In genomic region chr7:104928721-104929400, GRCh38 we compare ENCODE assay signal across 17 cellular contexts.
DNase-seq lines count a peak whose midpoint lies in the region; ATAC-seq and TF ChIP-seq lines count a peak whose summit lies in the region.
"Had no signal": no experiment of that assay in that cellular context is flagged by ENCODE, and none has a peak within 500 bp of the region (broad histone marks: within the 10 kb centered on the region; RNA-seq: fewer than 3 reads in every experiment).

No MANE protein-coding gene starts in this region.

- no peak overlapping the region for H3K9ac ChIP-seq in IMR-90 (ENCODE audit: low read depth, low read length)

- no peak for TF ChIP-seq POLR2A in IMR-90 (IDR thresholded peaks at IDR 0.05; ENCODE audit: low read depth, low read length)

- no peak overlapping the region for H3K18ac ChIP-seq in IMR-90 (ENCODE audit: low read depth, low read length)

- DNase-seq in GM23338 (ENCODE audit: low spot score): no peak
- no peak for DNase-seq in IMR-90
- DNase-seq in SW480 (ENCODE audit: low spot score): peak; percentile 81
- DNase-seq in naive B cell: no peak
- DNase-seq in COR-L47 (lab: John Stamatoyannopoulos, UW): no peak
- DNase-seq in activated T-helper 2 cell treated with anti-CD3 and anti-CD28 coated beads, Interferon-gamma antibody, Interleukin-2, Interleukin-4, amounts not matched to agents 10 μg/mL and 5 μg/mL and 100 μg/mL, durations not matched to agents 14 hours and 24 hours and 36 hours (ENCODE audit: low spot score): no peak
- DNase-seq in hepatocyte (ENCODE audit: low spot score): no peak
- no peak for DNase-seq in retina
- DNase-seq: BE2C; Caco-2; CD4-positive, alpha-beta memory T cell; DND-41; GDM1 had no signal

- no TSS peak for BruUV-seq in IMR-90 (replicated peaks; lab: Mats Ljungman, UMichigan)

- TF ChIP-seq CTCF in GM23338 (conservative IDR thresholded peaks at IDR 0.05; ENCODE audit: low read depth in 2 of 2) (no peak), IMR-90 (conservative IDR thresholded peaks at IDR 0.05; ENCODE audit: low read depth, low read length) (no peak), hepatocyte (IDR thresholded peaks at IDR 0.05; ENCODE audit: poor library complexity) (no peak)

- no peaks in the 10 kb centered on the region for H3K27me3 ChIP-seq in GM23338 (ENCODE audit: insufficient read depth)
- no peaks in the 10 kb centered on the region for H3K27me3 ChIP-seq in IMR-90 (ENCODE audit: control insufficient read depth, insufficient read depth, low read length)
- H3K27me3 ChIP-seq in hepatocyte: no peaks in the 10 kb centered on the region
- H3K27me3 ChIP-seq: BE2C had no signal

- no peak overlapping the region for H2AK9ac ChIP-seq in IMR-90 (replicated peaks; ENCODE audit: low read depth, low read length, poor library complexity)

- no peak for TF ChIP-seq RAD21 in IMR-90 (IDR thresholded peaks at IDR 0.05; ENCODE audit: low read length)

- H4K91ac ChIP-seq in IMR-90 (ENCODE audit: insufficient read depth, low read depth, low read length): no peak overlapping the region

- H4K8ac ChIP-seq in IMR-90 (ENCODE audit: low read depth in 2 of 2, low read length in 2 of 2): no peak overlapping the region

- H2BK15ac ChIP-seq in IMR-90 (ENCODE audit: low read depth, low read length): no peak overlapping the region

- no peak overlapping the region for H2BK5ac ChIP-seq in IMR-90 (ENCODE audit: low read depth, low read length, poor library complexity, severe bottlenecking)

- intact Hi-C loops in IMR-90 (cut with micrococcal nuclease): no loop called here
- intact Hi-C loops in activated T-helper 2 cell treated with anti-CD3 and anti-CD28 coated beads, Interferon-gamma antibody, Interleukin-2, Interleukin-4, amounts not matched to agents 10 μg/mL and 5 μg/mL and 100 μg/mL, durations not matched to agents 14 hours and 24 hours and 36 hours (cut with micrococcal nuclease): no loop called here

- H3K36me3 Mint-ChIP-seq in GM23338 (ENCODE audit: low read depth) (no peaks in the 10 kb centered on the region), naive B cell (no peaks in the 10 kb centered on the region)
- no peaks in the 10 kb centered on the region for H3K36me3 Mint-ChIP-seq in activated T-helper 2 cell treated with anti-CD3 and anti-CD28 coated beads, Interferon-gamma antibody, Interleukin-2, Interleukin-4, amounts not matched to agents 10 μg/mL and 5 μg/mL and 100 μg/mL, durations not matched to agents 14 hours and 24 hours and 36 hours (ENCODE audit: low read depth)
- H3K36me3 Mint-ChIP-seq: CD4-positive, alpha-beta memory T cell had no signal

- H3K4me1 Mint-ChIP-seq in GM23338 (peaks cover 27% of the 10 kb centered on the region), naive B cell (peaks cover 32 to 45% (median 35%) of the 10 kb centered on the region in 3 donors)
- peaks cover 2% of the 10 kb centered on the region for H3K4me1 Mint-ChIP-seq in activated T-helper 2 cell treated with anti-CD3 and anti-CD28 coated beads, Interferon-gamma antibody, Interleukin-2, Interleukin-4, amounts not matched to agents 10 μg/mL and 5 μg/mL and 100 μg/mL, durations not matched to agents 14 hours and 24 hours and 36 hours (ENCODE audit: low read depth)

- no peak overlapping the region; the same call in 1 of the 2 replicates for H3K4ac ChIP-seq in IMR-90 (ENCODE audit: low read depth, low read length)

- CTCF ChIA-PET in IMR-90 (lab: Yijun Ruan, JAX): no interaction called here

- H3K36me3 ChIP-seq in GM23338 (ENCODE audit: insufficient read depth) (no peaks in the 10 kb centered on the region), IMR-90 (ENCODE audit: control insufficient read depth, insufficient read depth, low read length) (no peaks in the 10 kb centered on the region), hepatocyte (replicated peaks; ENCODE audit: insufficient read depth, low read depth) (no peaks in the 10 kb centered on the region)
- H3K36me3 ChIP-seq: BE2C had no signal

- no CpG with 5 or more reads among the region's 6 CpGs for WGBS in IMR-90 (ENCODE audit: extremely low coverage in 2 of 2, insufficient read length in 1 of 2), 2 experiments
- 93% methylated on average over 6 of the region's 6 CpGs for WGBS in hepatocyte (ENCODE audit: low lambda C conversion rate, missing lambda C conversion rate)

- dilution Hi-C loops in IMR-90 (cut with HindIII; ENCODE audit: low sequenced_read_pairs, unreplicated experiment): no loop called here

- no peaks in the 10 kb centered on the region for H3K79me1 ChIP-seq in IMR-90 (ENCODE audit: low read depth in 1 of 2, low read length in 2 of 2)

- peaks cover 6% of the 10 kb centered on the region; the same call in 1 of the 2 replicates for H3K9me1 ChIP-seq in IMR-90 (ENCODE audit: insufficient read depth, low read length)

- H3K27ac ChIP-seq in GM23338 (ENCODE audit: low read depth): no peak overlapping the region
- no peak overlapping the region for H3K27ac ChIP-seq in IMR-90 (ENCODE audit: insufficient read depth, low read length)
- H3K27ac ChIP-seq in hepatocyte: no peak overlapping the region
- H3K27ac ChIP-seq: A549, C4-2B, HL-60 had no signal

- H3K27ac Mint-ChIP-seq in GM23338: no peak overlapping the region
- peak overlapping the region in 4 of 6 donors; percentile 12 to 95 (median 54) for H3K27ac Mint-ChIP-seq in naive B cell
- no peak overlapping the region for H3K27ac Mint-ChIP-seq in activated T-helper 2 cell treated with anti-CD3 and anti-CD28 coated beads, Interferon-gamma antibody, Interleukin-2, Interleukin-4, amounts not matched to agents 10 μg/mL and 5 μg/mL and 100 μg/mL, durations not matched to agents 14 hours and 24 hours and 36 hours

- H3F3A ChIP-seq in GM23338 (replicated peaks; ENCODE audit: low read depth): peaks cover 6% of the 10 kb centered on the region; the same call in 1 of the 2 replicates

- no peaks in the 10 kb centered on the region for H3K79me2 ChIP-seq in GM23338 (replicated peaks; ENCODE audit: insufficient read depth)
- H3K79me2 ChIP-seq in hepatocyte: peaks cover 21% of the 10 kb centered on the region

- no peaks in the 10 kb centered on the region for H3K9me3 ChIP-seq in IMR-90 (ENCODE audit: control insufficient read depth, insufficient read depth, low read length)
- no peaks in the 10 kb centered on the region for H3K9me3 ChIP-seq in hepatocyte (ENCODE audit: low read depth)
- H3K9me3 ChIP-seq: A549, BE2C, Caco-2 had no signal

- H3K9me3 Mint-ChIP-seq in GM23338 (no peaks in the 10 kb centered on the region), naive B cell (no peaks in the 10 kb centered on the region)
- no peaks in the 10 kb centered on the region for H3K9me3 Mint-ChIP-seq in activated T-helper 2 cell treated with anti-CD3 and anti-CD28 coated beads, Interferon-gamma antibody, Interleukin-2, Interleukin-4, amounts not matched to agents 10 μg/mL and 5 μg/mL and 100 μg/mL, durations not matched to agents 14 hours and 24 hours and 36 hours

- H3K56ac ChIP-seq in IMR-90 (ENCODE audit: extremely low read depth, insufficient read depth, low read length): no peak overlapping the region

- H3K4me3 ChIP-seq in GM23338 (no peak overlapping the region), IMR-90 (ENCODE audit: insufficient read depth, low read depth, low read length) (no peak overlapping the region), hepatocyte (no peak overlapping the region)
- H3K4me3 ChIP-seq: A549 had no signal

- no peak overlapping the region for H2BK20ac ChIP-seq in IMR-90 (ENCODE audit: low read depth, low read length)

- in situ Hi-C loops in IMR-90 (cut with MboI; ENCODE audit: low sequenced_read_pairs): no loop called here

- 0 out of 2 replicates have a peak overlapping the region, but pooled peaks have one; percentile 12 for H2AK5ac ChIP-seq in IMR-90 (ENCODE audit: low read depth, low read length)

- H3K9me2 ChIP-seq in GM23338 (ENCODE audit: insufficient read depth) (no peaks in the 10 kb centered on the region), hepatocyte (replicated peaks; ENCODE audit: insufficient read depth) (no peaks in the 10 kb centered on the region)

- H4K20me1 ChIP-seq in GM23338 (replicated peaks; ENCODE audit: insufficient read depth) (no peaks in the 10 kb centered on the region), IMR-90 (ENCODE audit: insufficient read depth, low read length) (no peaks in the 10 kb centered on the region), hepatocyte (ENCODE audit: insufficient read depth, poor library complexity, severe bottlenecking) (no peaks in the 10 kb centered on the region)

- no peak overlapping the region for H4K5ac ChIP-seq in IMR-90 (ENCODE audit: low read depth, low read length)

- peak overlapping the region; percentile 46; the same call in 1 of the 2 replicates for H3K23ac ChIP-seq in IMR-90 (ENCODE audit: low read depth, low read length)

- H3K4me1 ChIP-seq in GM23338 (ENCODE audit: insufficient read depth) (peaks cover 12% of the 10 kb centered on the region; the same call in 1 of the 2 replicates), IMR-90 (ENCODE audit: control insufficient read depth, insufficient read depth, low read length) (0 out of 2 replicates have a peak, but pooled peaks cover 1% of the 10 kb centered on the region), hepatocyte (ENCODE audit: insufficient read depth) (peaks cover 10% of the 10 kb centered on the region)
- H3K4me1 ChIP-seq: A549 had no signal

- no peak overlapping the region for H2BK120ac ChIP-seq in IMR-90 (ENCODE audit: low read depth, low read length)

- H3K27me3 Mint-ChIP-seq in GM23338 (ENCODE audit: insufficient read depth, low read depth, poor library complexity) (no peaks in the 10 kb centered on the region), naive B cell (no peaks in the 10 kb centered on the region)
- H3K27me3 Mint-ChIP-seq in activated T-helper 2 cell treated with anti-CD3 and anti-CD28 coated beads, Interferon-gamma antibody, Interleukin-2, Interleukin-4, amounts not matched to agents 10 μg/mL and 5 μg/mL and 100 μg/mL, durations not matched to agents 14 hours and 24 hours and 36 hours (ENCODE audit: low read depth): no peaks in the 10 kb centered on the region
- H3K27me3 Mint-ChIP-seq: CD4-positive, alpha-beta memory T cell had no signal

- POLR2A ChIA-PET in IMR-90 (lab: Charles Lee; ENCODE audit: unreplicated experiment): no interaction called here

- 0 out of 2 replicates have a peak overlapping the region, but pooled peaks have one; percentile 5 for H2AFZ ChIP-seq in GM23338
- H2AFZ ChIP-seq in IMR-90 (replicated peaks; ENCODE audit: low read length, poor library complexity): peak overlapping the region; percentile 39
- H2AFZ ChIP-seq in hepatocyte: no peak overlapping the region

- H3K4me3 Mint-ChIP-seq in GM23338 (no peak overlapping the region), naive B cell (no peak overlapping the region)
- H3K4me3 Mint-ChIP-seq in activated T-helper 2 cell treated with anti-CD3 and anti-CD28 coated beads, Interferon-gamma antibody, Interleukin-2, Interleukin-4, amounts not matched to agents 10 μg/mL and 5 μg/mL and 100 μg/mL, durations not matched to agents 14 hours and 24 hours and 36 hours (ENCODE audit: low read depth): no peak overlapping the region
- H3K4me3 Mint-ChIP-seq: CD4-positive, alpha-beta memory T cell had no signal

- ATAC-seq in GM23338 (no peak), IMR-90 (ENCODE audit: low read depth) (no peak), naive B cell (ENCODE audit: low read depth in 2 of 2) (no peak)
- ATAC-seq: A549, HCT116 had no signal

- 0 out of 2 replicates have a peak overlapping the region, but pooled peaks have one; percentile 40 for H3K14ac ChIP-seq in IMR-90 (replicated peaks; ENCODE audit: low read depth, low read length)

- no peak overlapping the region for H3K4me2 ChIP-seq in GM23338
- no peak overlapping the region for H3K4me2 ChIP-seq in IMR-90 (ENCODE audit: low read depth, low read length)
- H3K4me2 ChIP-seq in hepatocyte: no peak overlapping the region
- H3K4me2 ChIP-seq: A549 had no signal

Comparison
In these comparisons a context has a peak if more than half of its experiments do, and no peak if none do; other contexts are left out.
1. H3K27ac Mint-ChIP-seq: peak in naive B cell (4 of 6); none in GM23338 (single experiment) and activated T-helper 2 cell treated with anti-CD3 and anti-CD28 coated beads, Interferon-gamma antibody, Interleukin-2, Interleukin-4, amounts not matched to agents 10 μg/mL and 5 μg/mL and 100 μg/mL, durations not matched to agents 14 hours and 24 hours and 36 hours (single experiment).